Comparison of ENCODE assay signal across 8 cellular contexts in genomic region chr2:119431976-119432881, GRCh38. TPM values are rescaled to one million over a fixed set of nuclear protein-coding genes. Genes with fewer than 3 reads are reported as not detected.
DNase-seq lines count a peak whose midpoint lies in the region; TF ChIP-seq lines count a peak whose summit lies in the region.

No MANE protein-coding gene starts in this region.

- peak overlapping the region; percentile 42 for H3K14ac ChIP-seq in neuronal stem cell (ENCODE audit: low read length)

- CTCF ChIA-PET in activated naive CD4-positive, alpha-beta T cell treated with anti-CD3 and anti-CD28 coated beads for 36 hours (lab: Charles Lee), result no interaction called here

- H3K27me3 ChIP-seq in OCI-LY3 (ENCODE audit: low read depth, low read length), result peaks cover 73% of the 10 kb centered on the region
- H3K27me3 ChIP-seq in neuronal stem cell (ENCODE audit: control insufficient read depth in 3 of 3, insufficient read depth in 3 of 3, low read depth in 1 of 3, low read length in 3 of 3), result peaks cover 0 to 70% (median 20%) of the 10 kb centered on the region in 3 experiments

- no peaks in the 10 kb centered on the region for H3K79me2 ChIP-seq in OCI-LY3 (ENCODE audit: low read length)

- H3K9me3 ChIP-seq in OCI-LY3 (ENCODE audit: insufficient read depth, low read length) (no peaks in the 10 kb centered on the region), neuronal stem cell (replicated peaks in 1 of 2; ENCODE audit: control insufficient read depth in 2 of 2, insufficient read depth in 1 of 2, low read depth in 1 of 2, low read length in 2 of 2) (no peaks in the 10 kb centered on the region)

- H3K27ac Mint-ChIP-seq in activated naive CD4-positive, alpha-beta T cell treated with anti-CD3 and anti-CD28 coated beads for 36 hours, result no peak overlapping the region

- H3K79me1 ChIP-seq in neuronal stem cell (ENCODE audit: low read depth, low read length), result no peaks in the 10 kb centered on the region

- H2BK12ac ChIP-seq in neuronal stem cell (ENCODE audit: low read length), result peak overlapping the region; percentile 53

- no peak overlapping the region for H3K27ac ChIP-seq in OCI-LY3 (ENCODE audit: low read length)
- H3K27ac ChIP-seq in neuronal stem cell (replicated peaks; ENCODE audit: low read length), result no peak overlapping the region

- peak overlapping the region; percentile 22 for H3K4me3 Mint-ChIP-seq in activated naive CD4-positive, alpha-beta T cell treated with anti-CD3 and anti-CD28 coated beads for 36 hours

- H3K4ac ChIP-seq in neuronal stem cell (ENCODE audit: low read length), result no peak overlapping the region

- H3K4me1 Mint-ChIP-seq in activated naive CD4-positive, alpha-beta T cell treated with anti-CD3 and anti-CD28 coated beads for 36 hours (ENCODE audit: low read depth), result peaks cover 3% of the 10 kb centered on the region

- no peak overlapping the region for H4K8ac ChIP-seq in neuronal stem cell (ENCODE audit: low read depth, low read length)

- H3K4me1 ChIP-seq in OCI-LY3 (ENCODE audit: low read length) (peaks cover 21% of the 10 kb centered on the region), neuronal stem cell (ENCODE audit: control insufficient read depth in 2 of 2, insufficient read depth in 1 of 2, low read depth in 1 of 2, low read length in 2 of 2) (peaks cover 10 to 14% of the 10 kb centered on the region in 2 donors)

- no peak overlapping the region for H2BK5ac ChIP-seq in neuronal stem cell (ENCODE audit: low read length)

- no peak overlapping the region for H3K23ac ChIP-seq in neuronal stem cell (ENCODE audit: low read depth, low read length, poor library complexity)

- H3K18ac ChIP-seq in neuronal stem cell (ENCODE audit: low read length), result peak overlapping the region; percentile 88

- H4K20me1 ChIP-seq in OCI-LY3 (ENCODE audit: insufficient read depth, low read length), result no peaks in the 10 kb centered on the region

- intact Hi-C loops in activated naive CD4-positive, alpha-beta T cell treated with anti-CD3 and anti-CD28 coated beads for 36 hours (cut with micrococcal nuclease), result no loop called here

- H3K36me3 ChIP-seq in OCI-LY3 (replicated peaks; ENCODE audit: low read depth, low read length) (no peaks in the 10 kb centered on the region), neuronal stem cell (replicated peaks in 1 of 2; ENCODE audit: control insufficient read depth in 2 of 2, insufficient read depth in 2 of 2, low read length in 2 of 2) (no peaks in the 10 kb centered on the region)

- H2AFZ ChIP-seq in OCI-LY3 (ENCODE audit: low read depth, low read length) (no peak overlapping the region), neuronal stem cell (ENCODE audit: low read length) (peak overlapping the region; percentile 84)

- H3K9ac ChIP-seq in OCI-LY3 (ENCODE audit: low read length) (no peak overlapping the region; the same call in 1 of the 2 replicates), neuronal stem cell (ENCODE audit: low read depth, low read length, poor library complexity) (peak overlapping the region; percentile 38)

- H2AK5ac ChIP-seq in neuronal stem cell (ENCODE audit: low read depth, low read length), result peak overlapping the region; percentile 51

- peak overlapping the region; percentile 77 for H3K4me3 ChIP-seq in OCI-LY3 (ENCODE audit: low read length)
- H3K4me3 ChIP-seq in fibroblast of pulmonary artery (replicated peaks; ENCODE audit: low read depth, low read length), result peak overlapping the region; percentile 60
- peak overlapping the region; percentile 19 to 72 for H3K4me3 ChIP-seq in neuronal stem cell (ENCODE audit: low read length in 2 of 2)

- peak overlapping the region; percentile 17 for H2BK120ac ChIP-seq in neuronal stem cell (ENCODE audit: low read depth, low read length)

- WGBS in neuronal stem cell (ENCODE audit: extremely low coverage in 2 of 2, insufficient read length in 2 of 2, insufficient replicate concordance in 1 of 2), 2 donors, result no CpG with 5 or more reads among the region's 53 CpGs

- H4K91ac ChIP-seq in neuronal stem cell (ENCODE audit: low read depth, low read length, poor library complexity), result no peak overlapping the region

- no peaks in the 10 kb centered on the region for H3K9me3 Mint-ChIP-seq in activated naive CD4-positive, alpha-beta T cell treated with anti-CD3 and anti-CD28 coated beads for 36 hours

- TF ChIP-seq CTCF in OCI-LY3 (IDR thresholded peaks at IDR 0.05; ENCODE audit: low read depth, low read length), result no peak
- TF ChIP-seq CTCF in fibroblast of pulmonary artery (IDR thresholded peaks at IDR 0.05; ENCODE audit: low read length, missing control alignments), result no peak

- no peak for DNase-seq in activated naive CD4-positive, alpha-beta T cell treated with anti-CD3 and anti-CD28 coated beads for 36 hours
- DNase-seq in activated naive CD4-positive, alpha-beta T cell treated with Interleukin-2 at 50 U/mL for 16 hours, result no peak
- DNase-seq in fibroblast of pulmonary artery (ENCODE audit: low read depth) (peak; percentile 60), neuronal stem cell (ENCODE audit: low spot score) (no peak), DMS153 treated with DMSO at 0.1 percent for 48 hours (lab: John Stamatoyannopoulos, UW; ENCODE audit: unreplicated experiment) (no peak), AML-193 (lab: John Stamatoyannopoulos, UW) (no peak), UCSD-AML1 (lab: John Stamatoyannopoulos, UW; ENCODE audit: unreplicated experiment) (no peak)

- H2BK15ac ChIP-seq in neuronal stem cell (ENCODE audit: low read length), result peak overlapping the region; percentile 56

- H3K27me3 Mint-ChIP-seq in activated naive CD4-positive, alpha-beta T cell treated with anti-CD3 and anti-CD28 coated beads for 36 hours (ENCODE audit: low read depth), result peaks cover 62% of the 10 kb centered on the region

- no peaks in the 10 kb centered on the region for H3K36me3 Mint-ChIP-seq in activated naive CD4-positive, alpha-beta T cell treated with anti-CD3 and anti-CD28 coated beads for 36 hours (ENCODE audit: low read depth)

- H3K4me2 ChIP-seq in OCI-LY3 (ENCODE audit: low read length), result peak overlapping the region; percentile 88
- H3K4me2 ChIP-seq in neuronal stem cell (ENCODE audit: insufficient read depth, low read length, poor library complexity, severe bottlenecking), result peak overlapping the region; percentile 64

RNA-seq across cellular contexts. Expression of gene TMEM37, which starts 0.6 kb away (rescaled TPM):
- not detected for total RNA-seq in activated naive CD4-positive, alpha-beta T cell treated with anti-CD3 and anti-CD28 coated beads for 36 hours
- 0.71 TPM for polyA plus RNA-seq in neuronal stem cell (2013, experiment 1 of 2)
- 0.58 TPM for polyA plus RNA-seq in neuronal stem cell (2013, experiment 2 of 2)
